ENCODE assay signal across 15 cellular contexts in the genomic region with DNA sequence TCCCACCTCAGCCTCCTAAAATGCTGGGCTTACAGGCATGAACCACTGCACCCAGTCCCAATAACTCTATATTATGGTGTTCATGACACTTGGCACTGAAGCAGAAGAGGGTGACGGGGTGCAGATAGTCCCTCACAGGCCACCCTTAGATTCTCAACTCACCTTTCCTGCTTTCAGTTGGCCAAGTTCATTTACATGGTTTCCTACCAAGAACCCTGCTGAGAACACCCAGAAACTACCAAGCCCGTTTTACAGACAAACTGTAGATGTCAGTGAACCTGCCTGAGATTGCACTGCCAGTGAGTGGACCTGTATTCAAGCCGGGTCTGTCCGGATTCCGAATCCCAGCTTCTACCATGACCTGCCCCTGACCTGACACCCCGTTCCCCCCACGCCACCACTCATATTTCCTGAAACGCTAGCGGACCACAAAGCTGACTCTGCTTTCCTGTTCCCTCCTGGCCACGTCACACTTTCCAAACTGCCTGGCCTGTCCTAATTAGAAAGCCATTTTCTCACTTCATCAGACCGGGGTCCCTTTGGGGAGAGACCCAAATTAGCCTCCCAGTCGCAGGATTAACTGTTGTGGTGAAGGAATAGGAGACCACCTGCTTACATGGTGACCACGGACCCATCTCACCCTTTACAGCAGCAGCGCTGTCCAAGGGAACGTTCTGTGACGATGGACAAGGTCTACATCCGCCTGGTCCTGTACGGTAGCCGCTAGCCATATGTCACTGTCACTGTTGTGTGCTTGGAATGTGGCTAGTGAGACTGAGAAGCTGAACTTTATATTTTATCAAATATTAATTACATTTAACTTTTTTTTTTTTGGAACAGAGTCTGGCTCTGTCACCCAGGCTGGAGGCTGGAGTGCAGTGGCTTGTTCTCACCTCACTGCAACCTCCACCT. TPM values are rescaled to one million over a fixed set of nuclear protein-coding genes. Genes with fewer than 3 reads are reported as not detected.
DNase-seq lines count a peak whose midpoint lies in the region; ATAC-seq and TF ChIP-seq lines count a peak whose summit lies in the region.
"Had no signal": no experiment of that assay in that cellular context is flagged by ENCODE, and none has a peak within 500 bp of the region (broad histone marks: within the 10 kb centered on the region; RNA-seq: fewer than 3 reads in every experiment).

No MANE protein-coding gene starts in this region.

- no peaks in the 10 kb centered on the region for H3K36me3 ChIP-seq in GM06990 (ENCODE audit: control insufficient read depth, insufficient read depth, low read length)

- CTCF ChIA-PET in activated CD8-positive, alpha-beta memory T cell treated with anti-CD3 and anti-CD28 coated beads, Interleukin-2, amount 10 ng/mL, durations not matched to agents 7 days and 5 days (lab: Charles Lee), result interaction anchor here (0.6 to 1.3 kb wide), 5 partner anchors 18 to 1737 kb away, joined by 3 to 4 read pairs (median 3); no protein-coding TSS in a partner anchor

- H3K4me1 Mint-ChIP-seq in activated CD8-positive, alpha-beta memory T cell treated with anti-CD3 and anti-CD28 coated beads, Interleukin-2, amount 10 ng/mL, durations not matched to agents 7 days and 5 days, result peaks cover 19% of the 10 kb centered on the region
- H3K4me1 Mint-ChIP-seq in natural killer cell treated with Interleukin-12 subunit alpha and Interleukin-12 subunit beta and Interleukin-15 and Interleukin-18, amount 100 ng/mL, for 72 hours (ENCODE audit: low read depth in 2 of 2), result peaks cover 6 to 11% of the 10 kb centered on the region in 2 donors

- H3K9me3 Mint-ChIP-seq in activated CD8-positive, alpha-beta memory T cell treated with anti-CD3 and anti-CD28 coated beads, Interleukin-2, amount 10 ng/mL, durations not matched to agents 7 days and 5 days (ENCODE audit: low read depth), result no peaks in the 10 kb centered on the region
- no peaks in the 10 kb centered on the region for H3K9me3 Mint-ChIP-seq in natural killer cell treated with Interleukin-12 subunit alpha and Interleukin-12 subunit beta and Interleukin-15 and Interleukin-18, amount 100 ng/mL, for 72 hours
- H3K9me3 Mint-ChIP-seq: activated B cell treated with CpG ODN at 0.5 μM for 24 hours had no signal

- peak overlapping the region; percentile 11; the same call in 1 of the 2 replicates for H3K4me3 ChIP-seq in GM06990 (replicated peaks; ENCODE audit: low read depth, low read length)
- H3K4me3 ChIP-seq: body of pancreas, skin epidermis had no signal

- H3K36me3 Mint-ChIP-seq in activated CD8-positive, alpha-beta memory T cell treated with anti-CD3 and anti-CD28 coated beads, Interleukin-2, amount 10 ng/mL, durations not matched to agents 7 days and 5 days, result no peaks in the 10 kb centered on the region
- no peaks in the 10 kb centered on the region for H3K36me3 Mint-ChIP-seq in natural killer cell treated with Interleukin-12 subunit alpha and Interleukin-12 subunit beta and Interleukin-15 and Interleukin-18, amount 100 ng/mL, for 72 hours

- peak overlapping the region; percentile 59 for H3K27ac Mint-ChIP-seq in activated CD8-positive, alpha-beta memory T cell treated with anti-CD3 and anti-CD28 coated beads, Interleukin-2, amount 10 ng/mL, durations not matched to agents 7 days and 5 days
- H3K27ac Mint-ChIP-seq in natural killer cell treated with Interleukin-12 subunit alpha and Interleukin-12 subunit beta and Interleukin-15 and Interleukin-18, amount 100 ng/mL, for 72 hours, result no peak overlapping the region
- H3K27ac Mint-ChIP-seq: activated B cell treated with CpG ODN at 0.5 μM for 24 hours had no signal

- no peak for TF ChIP-seq CTCF in GM06990 (IDR thresholded peaks at IDR 0.05; ENCODE audit: insufficient read depth, low read length, poor library complexity, severe bottlenecking)

- ATAC-seq in GM21515 (IDR thresholded peaks at IDR 0.05; ENCODE audit: unreplicated experiment) (peak; percentile 42), GM19035 (IDR thresholded peaks at IDR 0.05; ENCODE audit: unreplicated experiment) (no peak)
- peak; percentile 21 for ATAC-seq in activated CD8-positive, alpha-beta memory T cell treated with anti-CD3 and anti-CD28 coated beads, Interleukin-2, amount 10 ng/mL, durations not matched to agents 7 days and 5 days
- no peak for ATAC-seq in natural killer cell treated with Interleukin-12 subunit alpha and Interleukin-12 subunit beta and Interleukin-15 and Interleukin-18, amount 100 ng/mL, for 72 hours
- ATAC-seq: body of pancreas had no signal

- no peak overlapping the region for H3K4me3 Mint-ChIP-seq in activated CD8-positive, alpha-beta memory T cell treated with anti-CD3 and anti-CD28 coated beads, Interleukin-2, amount 10 ng/mL, durations not matched to agents 7 days and 5 days
- H3K4me3 Mint-ChIP-seq in natural killer cell treated with Interleukin-12 subunit alpha and Interleukin-12 subunit beta and Interleukin-15 and Interleukin-18, amount 100 ng/mL, for 72 hours, result peak overlapping the region; percentile 48
- H3K4me3 Mint-ChIP-seq: activated B cell treated with CpG ODN at 0.5 μM for 24 hours had no signal

- peaks cover 42% of the 10 kb centered on the region for H3K27me3 Mint-ChIP-seq in activated CD8-positive, alpha-beta memory T cell treated with anti-CD3 and anti-CD28 coated beads, Interleukin-2, amount 10 ng/mL, durations not matched to agents 7 days and 5 days
- H3K27me3 Mint-ChIP-seq in natural killer cell treated with Interleukin-12 subunit alpha and Interleukin-12 subunit beta and Interleukin-15 and Interleukin-18, amount 100 ng/mL, for 72 hours, result peaks cover 8 to 20% of the 10 kb centered on the region in 2 donors

- no peaks in the 10 kb centered on the region; the same call in 1 of the 2 replicates for H3K27me3 ChIP-seq in GM06990 (replicated peaks; ENCODE audit: control insufficient read depth, insufficient read depth, low read length)

- DNase-seq in GM06990 (ENCODE audit: extremely low read depth, insufficient read length), result no peak
- DNase-seq in activated CD8-positive, alpha-beta memory T cell treated with anti-CD3 and anti-CD28 coated beads, Interleukin-2, amount 10 ng/mL, durations not matched to agents 7 days and 5 days, result peak; percentile 74
- no peak for DNase-seq in natural killer cell treated with Interleukin-12 subunit alpha and Interleukin-12 subunit beta and Interleukin-15 and Interleukin-18, amount 100 ng/mL, for 72 hours (ENCODE audit: low spot score)
- no peak for DNase-seq in glomerular visceral epithelial cell (ENCODE audit: extremely low spot score)
- DNase-seq in NCI-H1694 treated with DMSO at 0.1 percent for 48 hours (lab: John Stamatoyannopoulos, UW), result no peak
- no peak for DNase-seq in kidney glomerular epithelial cell (lab: John Stamatoyannopoulos, UW)
- DNase-seq: activated B cell treated with CpG ODN at 0.5 μM for 24 hours, body of pancreas, erythroblast, NCI-H524, SIG-M5, substantia nigra had no signal

RNA-seq across cellular contexts. Expression of gene GRID2IP, which starts 17.1 kb away (rescaled TPM):
- total RNA-seq in activated CD8-positive, alpha-beta memory T cell treated with anti-CD3 and anti-CD28 coated beads, Interleukin-2, amount 10 ng/mL, durations not matched to agents 7 days and 5 days, result under 1 TPM; 0.14 to 0.26 TPM
- under 1 TPM in 1 of 2 donors, not detected in 1; 0.29 TPM for total RNA-seq in natural killer cell treated with Interleukin-12 subunit alpha and Interleukin-12 subunit beta and Interleukin-15 and Interleukin-18, amount 100 ng/mL, for 72 hours

RNA-seq across cellular contexts. Expression of gene ZDHHC4, which starts 43.1 kb away (rescaled TPM):
- total RNA-seq in activated CD8-positive, alpha-beta memory T cell treated with anti-CD3 and anti-CD28 coated beads, Interleukin-2, amount 10 ng/mL, durations not matched to agents 7 days and 5 days, result 10 to 100 TPM; 30.1 to 33.2 TPM
- 10 to 100 TPM; 20.6 to 33.5 TPM for total RNA-seq in natural killer cell treated with Interleukin-12 subunit alpha and Interleukin-12 subunit beta and Interleukin-15 and Interleukin-18, amount 100 ng/mL, for 72 hours

RNA-seq across cellular contexts. Expression of gene KDELR2, which starts 50.2 kb away (rescaled TPM):
- total RNA-seq in activated CD8-positive, alpha-beta memory T cell treated with anti-CD3 and anti-CD28 coated beads, Interleukin-2, amount 10 ng/mL, durations not matched to agents 7 days and 5 days, result 10 to 100 TPM; 56.2 to 66.0 TPM
- 100 to 1,000 TPM; 123 to 147 TPM for total RNA-seq in natural killer cell treated with Interleukin-12 subunit alpha and Interleukin-12 subunit beta and Interleukin-15 and Interleukin-18, amount 100 ng/mL, for 72 hours

RNA-seq across cellular contexts. Expression of gene INTS15, which starts 55.7 kb away (rescaled TPM):
- 10 to 100 TPM; 40.4 to 42.4 TPM for total RNA-seq in activated CD8-positive, alpha-beta memory T cell treated with anti-CD3 and anti-CD28 coated beads, Interleukin-2, amount 10 ng/mL, durations not matched to agents 7 days and 5 days
- total RNA-seq in natural killer cell treated with Interleukin-12 subunit alpha and Interleukin-12 subunit beta and Interleukin-15 and Interleukin-18, amount 100 ng/mL, for 72 hours, result 10 to 100 TPM; 42.5 to 58.6 TPM

Comparison
In these comparisons a context has a peak if more than half of its experiments do, and no peak if none do; other contexts are left out.
1. ATAC-seq: peak in GM21515 (single experiment) and activated CD8-positive, alpha-beta memory T cell treated with anti-CD3 and anti-CD28 coated beads, Interleukin-2, amount 10 ng/mL, durations not matched to agents 7 days and 5 days (single experiment); none in natural killer cell treated with Interleukin-12 subunit alpha and Interleukin-12 subunit beta and Interleukin-15 and Interleukin-18, amount 100 ng/mL, for 72 hours (0 of 2) and GM19035 (single experiment).